8 cellular contexts compared by ENCODE assay signal in the genomic region with DNA sequence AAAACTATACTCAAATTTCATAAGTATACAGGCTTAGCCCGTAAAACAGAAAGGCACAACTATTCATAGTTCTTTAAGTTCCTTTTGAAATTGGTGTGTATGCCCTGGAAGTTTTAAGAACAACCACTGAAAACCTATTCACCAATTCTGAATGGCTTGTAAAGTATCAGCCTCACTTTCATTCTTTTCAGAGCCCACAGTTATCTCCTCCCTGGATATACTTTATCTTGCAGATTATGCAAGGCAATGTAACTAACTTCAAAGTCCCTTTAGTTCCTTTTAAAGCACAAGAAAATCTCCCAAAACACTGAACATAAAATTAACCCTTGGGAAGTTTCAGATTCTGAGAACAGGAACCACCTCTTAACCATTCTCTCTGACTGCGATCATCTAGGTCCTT. TPM values are rescaled to one million over a fixed set of nuclear protein-coding genes. Genes with fewer than 3 reads are reported as not detected.
DNase-seq lines count a peak whose midpoint lies in the region; TF ChIP-seq lines count a peak whose summit lies in the region.

No MANE protein-coding gene starts in this region.

- peaks cover 75% of the 10 kb centered on the region for H3K4me1 ChIP-seq in left ventricle myocardium inferior
- peaks cover 17% of the 10 kb centered on the region for H3K4me1 ChIP-seq in mesendoderm (ENCODE audit: control insufficient read depth, low read depth, low read length)
- H3K4me1 ChIP-seq in vagina: peaks cover 44% of the 10 kb centered on the region

- peak overlapping the region; percentile 71 for H3K4me2 ChIP-seq in mesendoderm (ENCODE audit: low read length)

- peak overlapping the region; percentile 22 for H3K4ac ChIP-seq in mesendoderm (ENCODE audit: low read depth, low read length)

- H3K79me2 ChIP-seq in mesendoderm (ENCODE audit: control insufficient read depth, insufficient read depth, low read length): peaks cover 34% of the 10 kb centered on the region

- H3K27me3 ChIP-seq in left ventricle myocardium inferior (ENCODE audit: low read depth) (no peaks in the 10 kb centered on the region), brain microvascular endothelial cell (replicated peaks) (no peaks in the 10 kb centered on the region), mesendoderm (ENCODE audit: insufficient read depth, low read length, poor library complexity) (no peaks in the 10 kb centered on the region), vagina (no peaks in the 10 kb centered on the region)

- H3K27ac ChIP-seq in left ventricle myocardium inferior (replicated peaks): peak overlapping the region; percentile 98
- no peak overlapping the region for H3K27ac ChIP-seq in brain microvascular endothelial cell
- no peak overlapping the region for H3K27ac ChIP-seq in mesendoderm (ENCODE audit: low read depth, low read length)
- H3K27ac ChIP-seq in vagina: peak overlapping the region; percentile 91

- H2BK15ac ChIP-seq in mesendoderm (replicated peaks; ENCODE audit: low read depth): no peak overlapping the region

- peak overlapping the region; percentile 78 for H3K9ac ChIP-seq in mesendoderm (ENCODE audit: low read length)

- H2BK120ac ChIP-seq in mesendoderm (ENCODE audit: low read depth, low read length): no peak overlapping the region

- H3K23ac ChIP-seq in mesendoderm (ENCODE audit: low read length): no peak overlapping the region

- H4K8ac ChIP-seq in mesendoderm (ENCODE audit: low read depth, low read length): no peak overlapping the region

- TF ChIP-seq CTCF in left ventricle myocardium inferior (IDR thresholded peaks at IDR 0.05; ENCODE audit: borderline replicate concordance) (no peak), brain microvascular endothelial cell (IDR thresholded peaks at IDR 0.05; ENCODE audit: low read depth, low read length, missing control alignments) (no peak), vagina (IDR thresholded peaks at IDR 0.05) (no peak)

- peak overlapping the region; percentile 89 for H3K56ac ChIP-seq in mesendoderm (ENCODE audit: low read length)

- peaks cover 4% of the 10 kb centered on the region for H3K79me1 ChIP-seq in mesendoderm (ENCODE audit: low read length)

- TF ChIP-seq POLR2A in vagina (IDR thresholded peaks at IDR 0.05): no peak

- peak overlapping the region; percentile 53 for H3K18ac ChIP-seq in mesendoderm (ENCODE audit: low read length)

- H2BK5ac ChIP-seq in mesendoderm (ENCODE audit: low read length): no peak overlapping the region

- H3K9me3 ChIP-seq in left ventricle myocardium inferior (replicated peaks): no peaks in the 10 kb centered on the region
- no peaks in the 10 kb centered on the region for H3K9me3 ChIP-seq in vagina

- no CpG with 5 or more reads among the region's 2 CpGs for WGBS in mesendoderm (ENCODE audit: extremely low coverage, insufficient coverage, low lambda C conversion rate)

- H2AK5ac ChIP-seq in mesendoderm (ENCODE audit: low read length): no peak overlapping the region

- no peak overlapping the region for H4K5ac ChIP-seq in mesendoderm (ENCODE audit: low read length)

- DNase-seq in left ventricle myocardium inferior (no peak), cardiac septum (ENCODE audit: low spot score) (no peak), brain microvascular endothelial cell (no peak), mesendoderm (peak; percentile 33), vagina (ENCODE audit: extremely low spot score in 2 of 2) (no peak), NCI-H128 (lab: John Stamatoyannopoulos, UW; ENCODE audit: unreplicated experiment) (no peak), KG1 (lab: John Stamatoyannopoulos, UW) (no peak)
- no peak for DNase-seq in stimulated activated CD4-positive, alpha-beta T cell treated with anti-CD3 and anti-CD28 coated beads, Interleukin-1b, Interleukin-23, amount 100 ng/mL, for 48 hours

- no peaks in the 10 kb centered on the region for H3K36me3 ChIP-seq in left ventricle myocardium inferior
- H3K36me3 ChIP-seq in brain microvascular endothelial cell (replicated peaks): no peaks in the 10 kb centered on the region
- no peaks in the 10 kb centered on the region for H3K36me3 ChIP-seq in mesendoderm (ENCODE audit: control insufficient read depth, insufficient read depth, low read length)
- H3K36me3 ChIP-seq in vagina: no peaks in the 10 kb centered on the region

- H3K4me3 ChIP-seq in left ventricle myocardium inferior (peak overlapping the region; percentile 100), brain microvascular endothelial cell (ENCODE audit: low read depth, low read length) (peak overlapping the region; percentile 87), mesendoderm (ENCODE audit: low read length) (peak overlapping the region; percentile 64), vagina (peak overlapping the region; percentile 87 to 99)

- intact Hi-C loops in left ventricle myocardium inferior (cut with micrococcal nuclease) (no loop called here), cardiac septum (cut with DNase I) (loop anchor here (5.0 kb wide), 1 partner anchor 52 kb away; no protein-coding TSS in a partner anchor), vagina (cut with DNase I) (no loop called here)

- in situ Hi-C loops in brain microvascular endothelial cell (cut with HindIII; ENCODE audit: low pct_ligation_motif_present, low sequenced_read_pairs): no loop called here

RNA-seq across cellular contexts. Expression of gene STRN, which starts 1.1 kb away (rescaled TPM):
- total RNA-seq in left ventricle myocardium inferior (55.2 TPM), cardiac septum (78.0 TPM), vagina (19.4 TPM)
- 27.2 TPM for polyA plus RNA-seq in mesendoderm (2013, experiment 1 of 2)
- polyA plus RNA-seq in mesendoderm (2013, experiment 2 of 2): 28.7 TPM

Comparison
In these comparisons a context has a peak if more than half of its experiments do, and no peak if none do; other contexts are left out.
1. H3K27ac ChIP-seq: peak in left ventricle myocardium inferior (single experiment) and vagina (single experiment); none in brain microvascular endothelial cell (single experiment) and mesendoderm (single experiment).
2. Peak in every context shown above with its lines, with median percentiles within 50 percentile points of each other: H3K4me3 ChIP-seq.